ENCODE assay signal across 21 cellular contexts in genomic region chr16:1879477-1879876, GRCh38. TPM values are rescaled to one million over a fixed set of nuclear protein-coding genes. Genes with fewer than 3 reads are reported as not detected.
DNase-seq lines count a peak whose midpoint lies in the region; ATAC-seq, FAIRE-seq and TF ChIP-seq lines count a peak whose summit lies in the region.
"Had no signal": no experiment of that assay in that cellular context is flagged by ENCODE, and none has a peak within 500 bp of the region (broad histone marks: within the 10 kb centered on the region; RNA-seq: fewer than 3 reads in every experiment).

No MANE protein-coding gene starts in this region.

- no peak overlapping the region for H3K18ac ChIP-seq in H1 (ENCODE audit: extremely low read depth, low read length)

- TF ChIP-seq CTCF in H1 (IDR thresholded peaks at IDR 0.05; ENCODE audit: control extremely low read depth in 1 of 3, insufficient read depth in 1 of 3, low read depth in 1 of 3, low read length in 3 of 3), result no peak

- POLR2A ChIA-PET in H1 (lab: Charles Lee; ENCODE audit: partially characterized antibody), result interaction anchor here (3.1 kb wide), 1 partner anchor 85 kb away, joined by 8 read pairs; the partner anchor contains the start of gene RPS2

- H4K91ac ChIP-seq in H1 (replicated peaks; ENCODE audit: insufficient read length, low read length), result no peak overlapping the region

- H3K36me3 ChIP-seq in H1 (ENCODE audit: control insufficient read depth in 2 of 4, insufficient read depth in 4 of 4, low read length in 3 of 4), result no peaks in the 10 kb centered on the region

- H2BK20ac ChIP-seq in H1 (ENCODE audit: low read length), result no peak overlapping the region

- no peak overlapping the region for H3K23ac ChIP-seq in H1 (ENCODE audit: insufficient read length)

- no peak for TF ChIP-seq EP300 in H1 (IDR thresholded peaks at IDR 0.05; ENCODE audit: borderline replicate concordance in 1 of 2, low read depth in 2 of 2, low read length in 2 of 2)

- peaks cover 0 to 2% (median 0%) of the 10 kb centered on the region in 4 experiments; a peak in 1 of 7 replicates for H3K4me1 ChIP-seq in H1 (replicated peaks in 1 of 4; ENCODE audit: control insufficient read depth in 3 of 4, insufficient read depth in 4 of 4, low read length in 3 of 4)
- H3K4me1 ChIP-seq: Caco-2 had no signal

- no peaks in the 10 kb centered on the region for H3K36me3 Mint-ChIP-seq in stimulated activated naive B cell treated with anti-CD40 and anti-IgM and Interleukin-4, amounts not matched to agents 10 μg/mL and 1 μg/mL and 100 μg/mL, for 72 hours

- H3K23me2 ChIP-seq in H1 (ENCODE audit: low read depth, low read length), result no peaks in the 10 kb centered on the region

- no peak overlapping the region for H3K27ac Mint-ChIP-seq in stimulated activated naive B cell treated with anti-CD40 and anti-IgM and Interleukin-4, amounts not matched to agents 10 μg/mL and 1 μg/mL and 100 μg/mL, for 72 hours
- H3K27ac Mint-ChIP-seq: CD4-positive, alpha-beta T cell; GM23338; HFFc6 had no signal

- H3K4me1 Mint-ChIP-seq in stimulated activated naive B cell treated with anti-CD40 and anti-IgM and Interleukin-4, amounts not matched to agents 10 μg/mL and 1 μg/mL and 100 μg/mL, for 72 hours, result no peaks in the 10 kb centered on the region
- H3K4me1 Mint-ChIP-seq: GM23338 had no signal

- no peak for TF ChIP-seq POLR2A in H1 (IDR thresholded peaks at IDR 0.05; ENCODE audit: control extremely low read depth in 1 of 2, low read depth in 2 of 2, low read length in 2 of 2)

- peak; percentile 55 for DNase-seq in NCI-H146 (lab: John Stamatoyannopoulos, UW)
- DNase-seq in NCI-H146 treated with DMSO at 0.1 percent for 48 hours (lab: John Stamatoyannopoulos, UW; ENCODE audit: unreplicated experiment), result no peak
- no peak for DNase-seq in H1 (ENCODE audit: low read depth in 1 of 2, low spot score in 2 of 2)
- DNase-seq in stimulated activated naive B cell treated with anti-CD40 and anti-IgM and Interleukin-4, amounts not matched to agents 10 μg/mL and 1 μg/mL and 100 μg/mL, for 72 hours, result no peak
- no peak for DNase-seq in cerebellar nuclear complex (lab: John Stamatoyannopoulos, UW)
- DNase-seq: AML-193; Caco-2; CD4-positive, alpha-beta T cell; GF-D8; H7; HFFc6; IMR-90 had no signal

- FAIRE-seq in H1 (lab: Jason Lieb, UNC), result no peak
- FAIRE-seq: A549, D721Med had no signal

- H3K27me3 Mint-ChIP-seq in stimulated activated naive B cell treated with anti-CD40 and anti-IgM and Interleukin-4, amounts not matched to agents 10 μg/mL and 1 μg/mL and 100 μg/mL, for 72 hours, result peaks cover 27 to 30% of the 10 kb centered on the region in 2 donors

- no peaks in the 10 kb centered on the region for H4K20me1 ChIP-seq in H1 (replicated peaks in 1 of 2; ENCODE audit: control insufficient read depth in 1 of 2, insufficient read depth in 2 of 2, low read length in 2 of 2)

- CTCF ChIA-PET in H1 (lab: Charles Lee; ENCODE audit: partially characterized antibody), result interaction anchor here (0.7 to 1.7 kb wide), 5 partner anchors 13 to 49 kb away, joined by 3 to 4 read pairs (median 3); no protein-coding TSS in a partner anchor

- H2BK120ac ChIP-seq in H1 (replicated peaks; ENCODE audit: low read depth, low read length), result no peak overlapping the region

- no peaks in the 10 kb centered on the region for H3K9me3 Mint-ChIP-seq in stimulated activated naive B cell treated with anti-CD40 and anti-IgM and Interleukin-4, amounts not matched to agents 10 μg/mL and 1 μg/mL and 100 μg/mL, for 72 hours
- H3K9me3 Mint-ChIP-seq: CD4-positive, alpha-beta T cell; GM23338; HFFc6 had no signal

- no peaks in the 10 kb centered on the region for H3K79me1 ChIP-seq in H1 (ENCODE audit: low read depth, low read length)

- peaks cover 0 to 4% (median 0%) of the 10 kb centered on the region in 4 experiments; a peak in 3 of 7 replicates for H3K27me3 ChIP-seq in H1 (replicated peaks in 1 of 4; ENCODE audit: control insufficient read depth in 3 of 4, extremely low read depth in 1 of 4, insufficient read depth in 3 of 4, low read length in 3 of 4)

- H3K4me3 Mint-ChIP-seq in stimulated activated naive B cell treated with anti-CD40 and anti-IgM and Interleukin-4, amounts not matched to agents 10 μg/mL and 1 μg/mL and 100 μg/mL, for 72 hours, result no peak overlapping the region
- H3K4me3 Mint-ChIP-seq: CD4-positive, alpha-beta T cell; GM23338; HFFc6 had no signal

- H2AK5ac ChIP-seq in H1 (ENCODE audit: low read depth, low read length), result no peak overlapping the region

- no peak overlapping the region for H3K27ac ChIP-seq in H1 (ENCODE audit: low read depth, low read length)
- H3K27ac ChIP-seq: 22Rv1, A549, C4-2B, HL-60 had no signal

- H3K4ac ChIP-seq in H1 (replicated peaks; ENCODE audit: insufficient read length, low read depth, low read length), result no peak overlapping the region

- no peak overlapping the region for H2BK5ac ChIP-seq in H1 (ENCODE audit: low read depth, low read length)

- no peak overlapping the region for H3K4me3 ChIP-seq in H1 (ENCODE audit: extremely low read depth in 1 of 4, insufficient read depth in 2 of 4, low read depth in 3 of 4, low read length in 4 of 4)
- H3K4me3 ChIP-seq: A549, GM23338 had no signal

- no peak for ATAC-seq in stimulated activated naive B cell treated with anti-CD40 and anti-IgM and Interleukin-4, amounts not matched to agents 10 μg/mL and 1 μg/mL and 100 μg/mL, for 72 hours (replicated peaks)
- ATAC-seq: A549, GM23338, HCT116 had no signal

- H3K4me2 ChIP-seq in H1 (ENCODE audit: insufficient read depth in 1 of 2, low read depth in 2 of 2, low read length in 2 of 2), result no peak overlapping the region
- H3K4me2 ChIP-seq: A549, GM23338 had no signal

- H3K9ac ChIP-seq in H1 (replicated peaks in 1 of 4; ENCODE audit: extremely low read depth in 1 of 4, low read depth in 3 of 4, low read length in 3 of 4), result no peak overlapping the region

- H3K14ac ChIP-seq in H1 (ENCODE audit: insufficient read length), result no peak overlapping the region

- 62% methylated on average over 2 of the region's 2 CpGs; no CpG with 5 or more reads in 1 of the 2 experiments for WGBS in H1 (ENCODE audit: extremely low coverage in 1 of 2, insufficient coverage in 1 of 2, insufficient read length in 1 of 2, insufficient replicate concordance in 2 of 2, low coverage in 1 of 2, low lambda C conversion rate in 2 of 2, missing lambda C conversion rate in 1 of 2), 2 experiments

- TF ChIP-seq RAD21 in H1 (IDR thresholded peaks at IDR 0.05 in 1 of 2, conservative IDR thresholded peaks at IDR 0.05 in 1 of 2; ENCODE audit: low read depth in 2 of 2, low read length in 2 of 2), result no peak

- H4K5ac ChIP-seq in H1 (ENCODE audit: insufficient read length, low read depth, low read length), result no peak overlapping the region

- 0 out of 2 replicates have a peak overlapping the region, but pooled peaks have one; percentile 3 for H2AFZ ChIP-seq in H1 (ENCODE audit: low read length)
- H2AFZ ChIP-seq: GM23338 had no signal

- H3K56ac ChIP-seq in H1 (replicated peaks; ENCODE audit: insufficient read length, low read depth, low read length), result no peak overlapping the region

- no peaks in the 10 kb centered on the region for H3K9me3 ChIP-seq in H1 (ENCODE audit: insufficient read depth in 2 of 2, low read depth in 1 of 2, low read length in 1 of 2)
- H3K9me3 ChIP-seq: A549, Caco-2 had no signal

- H2BK15ac ChIP-seq in H1 (ENCODE audit: low read length), result 0 out of 2 replicates have a peak overlapping the region, but pooled peaks have one; percentile 12

- no peak overlapping the region for H4K8ac ChIP-seq in H1 (ENCODE audit: extremely low read depth, insufficient read depth, low read length)

- H2BK12ac ChIP-seq in H1 (ENCODE audit: low read depth, low read length), result no peak overlapping the region

- no peaks in the 10 kb centered on the region for H3K79me2 ChIP-seq in H1 (ENCODE audit: control insufficient read depth in 1 of 2, insufficient read depth in 2 of 2, low read length in 2 of 2)

RNA-seq across cellular contexts. Expression of gene MEIOB, which starts 7.5 kb away (rescaled TPM):
- total RNA-seq in H1 (2021; fragmentation: NEBNext Ultra II Directional; extraction: Animal tissue kit (Norgen Biotek cat#: 25700)), result 0.99 and 1.1 TPM in 2 replicates
- 0.60 and 0.63 TPM in 2 replicates for polyA plus RNA-seq in H1 (2011; rRNA removed)
- 1.3 TPM for polyA plus RNA-seq in H1 (2011; cell fraction: cytosol; rRNA removed)
- 2.1 TPM for polyA plus RNA-seq in H1 (2011; cell fraction: nucleus; rRNA removed)
- 0.34 to 1.0 TPM (median 0.56 TPM) in 4 replicates for polyA plus RNA-seq in H1 (2012, experiment 1 of 2)
- polyA plus RNA-seq in H1 (2012, experiment 2 of 2), result 0.17 TPM
- 1.6 TPM for polyA plus RNA-seq in H1 (2013, experiment 1 of 2)
- polyA plus RNA-seq in H1 (2013, experiment 2 of 2), result 2.2 TPM
- 0.22 and 0.91 TPM in 2 replicates for polyA minus RNA-seq in H1 (2011; rRNA and poly(A)+ RNA removed)
- not detected for polyA minus RNA-seq in H1 (2011; cell fraction: cytosol; rRNA and poly(A)+ RNA removed)
- 0.50 TPM for polyA minus RNA-seq in H1 (2011; cell fraction: nucleus; rRNA and poly(A)+ RNA removed)
- total RNA-seq: Caco-2; CD4-positive, alpha-beta T cell; HFFc6; HT1080; IMR-90 had no signal

RNA-seq across cellular contexts. Expression of gene HS3ST6, which starts 38.7 kb away (rescaled TPM):
- total RNA-seq in H1 (2021; fragmentation: NEBNext Ultra II Directional; extraction: Animal tissue kit (Norgen Biotek cat#: 25700)), result 0.39 TPM in 1 of 2 replicates, not detected in the other
- polyA plus RNA-seq in H1 (2011; rRNA removed), result 0.36 and 0.63 TPM in 2 replicates
- 0.09 TPM for polyA plus RNA-seq in H1 (2011; cell fraction: cytosol; rRNA removed)
- polyA plus RNA-seq in H1 (2011; cell fraction: nucleus; rRNA removed), result 0.40 TPM
- polyA plus RNA-seq in H1 (2012, experiment 1 of 2), result 0.15 to 0.17 TPM in 2 of 4 replicates, not detected in the others
- not detected for polyA plus RNA-seq in H1 (2012, experiment 2 of 2)
- polyA plus RNA-seq in H1 (2013, experiment 1 of 2), result 0.26 TPM
- polyA plus RNA-seq in H1 (2013, experiment 2 of 2), result 0.18 TPM
- not detected in 2 replicates for polyA minus RNA-seq in H1 (2011; rRNA and poly(A)+ RNA removed)
- polyA minus RNA-seq in H1 (2011; cell fraction: cytosol; rRNA and poly(A)+ RNA removed), result not detected
- polyA minus RNA-seq in H1 (2011; cell fraction: nucleus; rRNA and poly(A)+ RNA removed), result not detected
- total RNA-seq: Caco-2; CD4-positive, alpha-beta T cell; GM23338; H7; HFFc6; HT1080; IMR-90 had no signal
- polyA plus RNA-seq: BJ, IMR-90 had no signal

RNA-seq across cellular contexts. Expression of gene FAHD1, which starts 52.5 kb away (rescaled TPM):
- 20.4 and 20.5 TPM in 2 replicates for total RNA-seq in H1 (2021; fragmentation: NEBNext Ultra II Directional; extraction: Animal tissue kit (Norgen Biotek cat#: 25700))
- 31.9 and 47.2 TPM in 2 replicates for polyA plus RNA-seq in H1 (2011; rRNA removed)
- polyA plus RNA-seq in H1 (2011; cell fraction: cytosol; rRNA removed), result 40.7 TPM
- polyA plus RNA-seq in H1 (2011; cell fraction: nucleus; rRNA removed), result 27.8 TPM
- 23.1 to 32.1 TPM (median 29.3 TPM) in 4 replicates for polyA plus RNA-seq in H1 (2012, experiment 1 of 2)
- polyA plus RNA-seq in H1 (2012, experiment 2 of 2), result 11.2 TPM
- polyA plus RNA-seq in H1 (2013, experiment 1 of 2), result 16.8 TPM
- 15.8 TPM for polyA plus RNA-seq in H1 (2013, experiment 2 of 2)
- polyA minus RNA-seq in H1 (2011; rRNA and poly(A)+ RNA removed), result 16.8 and 21.2 TPM in 2 replicates
- polyA minus RNA-seq in H1 (2011; cell fraction: cytosol; rRNA and poly(A)+ RNA removed), result 25.1 TPM
- 32.4 TPM for polyA minus RNA-seq in H1 (2011; cell fraction: nucleus; rRNA and poly(A)+ RNA removed)

RNA-seq across cellular contexts. Expression of gene HAGH, which starts 52.9 kb away (rescaled TPM):
- total RNA-seq in H1 (2021; fragmentation: NEBNext Ultra II Directional; extraction: Animal tissue kit (Norgen Biotek cat#: 25700)), result 28.7 and 34.4 TPM in 2 replicates
- 40.6 and 65.3 TPM in 2 replicates for polyA plus RNA-seq in H1 (2011; rRNA removed)
- 56.0 TPM for polyA plus RNA-seq in H1 (2011; cell fraction: cytosol; rRNA removed)
- 67.2 TPM for polyA plus RNA-seq in H1 (2011; cell fraction: nucleus; rRNA removed)
- polyA plus RNA-seq in H1 (2012, experiment 1 of 2), result 20.7 to 36.3 TPM (median 31.9 TPM) in 4 replicates
- polyA plus RNA-seq in H1 (2012, experiment 2 of 2), result 18.0 TPM
- polyA plus RNA-seq in H1 (2013, experiment 1 of 2), result 25.3 TPM
- polyA plus RNA-seq in H1 (2013, experiment 2 of 2), result 24.3 TPM
- 12.9 and 25.3 TPM in 2 replicates for polyA minus RNA-seq in H1 (2011; rRNA and poly(A)+ RNA removed)
- 7.7 TPM for polyA minus RNA-seq in H1 (2011; cell fraction: cytosol; rRNA and poly(A)+ RNA removed)
- polyA minus RNA-seq in H1 (2011; cell fraction: nucleus; rRNA and poly(A)+ RNA removed), result 13.1 TPM
